15 cellular contexts compared by ENCODE assay signal in the genomic region with DNA sequence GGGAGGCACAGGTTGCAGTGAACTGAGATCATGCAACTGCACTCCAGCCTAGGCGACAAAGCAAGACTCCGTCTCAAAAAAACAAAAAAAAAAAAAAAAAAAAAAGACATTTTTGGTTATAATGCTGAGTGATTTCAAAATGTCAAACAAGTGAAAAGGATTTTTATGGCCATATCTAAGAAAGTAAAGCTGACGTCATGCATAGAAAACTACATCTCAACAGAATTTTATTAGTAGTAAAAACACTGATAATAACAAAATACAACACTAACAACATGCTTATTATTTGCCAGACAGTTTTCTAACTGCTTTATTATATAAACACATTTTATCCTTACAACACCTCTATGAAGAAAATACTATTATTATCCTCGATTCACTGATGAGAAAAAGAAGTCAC.
A peak's percentile ranks its signal among the peaks of the same experiment; 100 is the strongest.
DNase-seq lines count a peak whose midpoint lies in the region; ATAC-seq and TF ChIP-seq lines count a peak whose summit lies in the region.
"Had no signal": no experiment of that assay in that cellular context is flagged by ENCODE, and none has a peak within 500 bp of the region (broad histone marks: within the 10 kb centered on the region; RNA-seq: fewer than 3 reads in every experiment).

No MANE protein-coding gene starts in this region.

- no peak for TF ChIP-seq RAD21 in SK-N-SH (IDR thresholded peaks at IDR 0.05; ENCODE audit: low read length)

- H3K9me2 ChIP-seq in SK-N-SH = no peaks in the 10 kb centered on the region

- H3K4me1 ChIP-seq in SK-N-SH (ENCODE audit: control insufficient read depth in 1 of 2, insufficient read depth in 2 of 2, low read depth in 1 of 2, low read length in 1 of 2) (no peaks in the 10 kb centered on the region; a peak in 1 of 4 replicates), BLaER1 (peaks cover 76% of the 10 kb centered on the region), HEK293 (ENCODE audit: control insufficient read depth, insufficient read depth, low read length) (no peaks in the 10 kb centered on the region)
- H3K4me1 ChIP-seq: A549, Caco-2 had no signal

- no peak for TF ChIP-seq EP300 in SK-N-SH (IDR thresholded peaks at IDR 0.05; ENCODE audit: borderline replicate concordance in 1 of 2, low read depth in 1 of 2, low read length in 1 of 2)

- POLR2A ChIA-PET in SK-N-SH (lab: Yijun Ruan, JAX) (no interaction called here), HEK293 (lab: Yijun Ruan, JAX) (no interaction called here)

- H3K36me3 ChIP-seq in SK-N-SH (replicated peaks in 1 of 2; ENCODE audit: control insufficient read depth in 1 of 2, insufficient read depth in 2 of 2, low read length in 1 of 2) (no peaks in the 10 kb centered on the region), BLaER1 (no peaks in the 10 kb centered on the region), HEK293 (ENCODE audit: control insufficient read depth in 2 of 2, insufficient read depth in 1 of 2, low read length in 2 of 2) (no peaks in the 10 kb centered on the region)

- H3K4me3 ChIP-seq in SK-N-SH (ENCODE audit: low read depth in 2 of 2, low read length in 1 of 2) = no peak overlapping the region
- no peak overlapping the region for H3K4me3 ChIP-seq in BLaER1
- H3K4me3 ChIP-seq in HEK293 (ENCODE audit: low read depth, low read length) = no peak overlapping the region
- H3K4me3 ChIP-seq: A549 had no signal

- 64% methylated on average over 4 of the region's 4 CpGs for WGBS in SK-N-SH (ENCODE audit: low lambda C conversion rate)

- H3K4me2 ChIP-seq in SK-N-SH (no peak overlapping the region), BLaER1 (peak overlapping the region; percentile 74)
- H3K4me2 ChIP-seq: A549 had no signal

- DNase-seq in SK-N-SH (no peak), pons (ENCODE audit: low spot score) (no peak)
- DNase-seq: AML-193; Caco-2; Calu3; CD4-positive, alpha-beta T cell; CD8-positive, alpha-beta T cell; DMS79 treated with DMSO at 0.1 percent for 48 hours; GF-D8 had no signal

- peak overlapping the region; percentile 60; the same call in 1 of the 2 replicates for H2AFZ ChIP-seq in SK-N-SH (ENCODE audit: low read depth)

- H3K9me3 ChIP-seq in SK-N-SH (no peaks in the 10 kb centered on the region), BLaER1 (peaks cover 31% of the 10 kb centered on the region), HEK293 (ENCODE audit: control insufficient read depth, insufficient read depth, low read depth, low read length) (no peaks in the 10 kb centered on the region)
- H3K9me3 ChIP-seq: A549, Caco-2 had no signal

- ATAC-seq in SK-N-SH treated with all-trans-retinoic acid at 6 μM for 48 hours = no peak
- ATAC-seq: A549; CD8-positive, alpha-beta T cell had no signal

- TF ChIP-seq CTCF in SK-N-SH (IDR thresholded peaks at IDR 0.05) (no peak), HEK293 (tag by site-specific recombination; IDR thresholded peaks at IDR 0.05) (no peak)

- H3K9ac ChIP-seq in SK-N-SH (no peak overlapping the region), BLaER1 (peak overlapping the region; percentile 42; the same call in 1 of the 2 replicates)

- H4K20me1 ChIP-seq in SK-N-SH (ENCODE audit: insufficient read depth) (no peaks in the 10 kb centered on the region), BLaER1 (no peaks in the 10 kb centered on the region)

- no peaks in the 10 kb centered on the region for H3K27me3 ChIP-seq in SK-N-SH (ENCODE audit: insufficient read depth)
- no peaks in the 10 kb centered on the region for H3K27me3 ChIP-seq in BLaER1

- no peaks in the 10 kb centered on the region for H3F3A ChIP-seq in SK-N-SH (replicated peaks; ENCODE audit: insufficient read depth)

- H3K27ac ChIP-seq in SK-N-SH (ENCODE audit: low read depth in 2 of 2, low read length in 1 of 2) (no peak overlapping the region), BLaER1 (peak overlapping the region; percentile 95), HEK293 (ENCODE audit: extremely low read depth, low read depth, low read length) (no peak overlapping the region)
- H3K27ac ChIP-seq: 22Rv1, A549, C4-2B had no signal

- CTCF ChIA-PET in SK-N-SH (lab: Yijun Ruan, JAX) (no interaction called here), HEK293 (lab: Yijun Ruan, JAX) (no interaction called here)

- no peaks in the 10 kb centered on the region for H3K79me2 ChIP-seq in SK-N-SH (ENCODE audit: insufficient read depth)

TF ChIP-seq in SK-N-SH, 30 proteins besides CTCF, POLR2A, EP300 and RAD21:
- TF ChIP-seq RFX5 (IDR thresholded peaks at IDR 0.05; ENCODE audit: low read length) (no peak), SMC3 (IDR thresholded peaks at IDR 0.05; ENCODE audit: low read depth, low read length) (no peak), NFIC (IDR thresholded peaks at IDR 0.05; ENCODE audit: borderline replicate concordance) (no peak), GATA2 (CRISPR knock-in tag; IDR thresholded peaks at IDR 0.05) (no peak)

TF ChIP-seq in SK-N-SH treated with all-trans-retinoic acid at 6 μM for 48 hours, 23 proteins besides CTCF, POLR2A, EP300 and RAD21 (continues in another document):
- TF ChIP-seq, protein P1, sequence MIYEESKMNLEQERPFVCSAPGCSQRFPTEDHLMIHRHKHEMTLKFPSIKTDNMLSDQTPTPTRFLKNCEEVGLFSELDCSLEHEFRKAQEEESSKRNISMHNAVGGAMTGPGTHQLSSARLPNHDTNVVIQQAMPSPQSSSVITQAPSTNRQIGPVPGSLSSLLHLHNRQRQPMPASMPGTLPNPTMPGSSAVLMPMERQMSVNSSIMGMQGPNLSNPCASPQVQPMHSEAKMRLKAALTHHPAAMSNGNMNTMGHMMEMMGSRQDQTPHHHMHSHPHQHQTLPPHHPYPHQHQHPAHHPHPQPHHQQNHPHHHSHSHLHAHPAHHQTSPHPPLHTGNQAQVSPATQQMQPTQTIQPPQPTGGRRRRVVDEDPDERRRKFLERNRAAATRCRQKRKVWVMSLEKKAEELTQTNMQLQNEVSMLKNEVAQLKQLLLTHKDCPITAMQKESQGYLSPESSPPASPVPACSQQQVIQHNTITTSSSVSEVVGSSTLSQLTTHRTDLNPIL (CRISPR knock-in tag; IDR thresholded peaks at IDR 0.05; ENCODE audit: low read depth) = no peak
- TF ChIP-seq, protein P2, sequence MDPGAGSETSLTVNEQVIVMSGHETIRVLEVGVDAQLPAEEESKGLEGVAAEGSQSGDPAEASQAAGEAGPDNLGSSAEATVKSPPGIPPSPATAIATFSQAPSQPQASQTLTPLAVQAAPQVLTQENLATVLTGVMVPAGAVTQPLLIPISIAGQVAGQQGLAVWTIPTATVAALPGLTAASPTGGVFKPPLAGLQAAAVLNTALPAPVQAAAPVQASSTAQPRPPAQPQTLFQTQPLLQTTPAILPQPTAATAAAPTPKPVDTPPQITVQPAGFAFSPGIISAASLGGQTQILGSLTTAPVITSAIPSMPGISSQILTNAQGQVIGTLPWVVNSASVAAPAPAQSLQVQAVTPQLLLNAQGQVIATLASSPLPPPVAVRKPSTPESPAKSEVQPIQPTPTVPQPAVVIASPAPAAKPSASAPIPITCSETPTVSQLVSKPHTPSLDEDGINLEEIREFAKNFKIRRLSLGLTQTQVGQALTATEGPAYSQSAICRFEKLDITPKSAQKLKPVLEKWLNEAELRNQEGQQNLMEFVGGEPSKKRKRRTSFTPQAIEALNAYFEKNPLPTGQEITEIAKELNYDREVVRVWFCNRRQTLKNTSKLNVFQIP (CRISPR knock-in tag; IDR thresholded peaks at IDR 0.05; ENCODE audit: borderline replicate concordance, low read depth) = no peak
- TF ChIP-seq SNAI2 (CRISPR knock-in tag; IDR thresholded peaks at IDR 0.05) (no peak), GLIS3 (CRISPR knock-in tag; IDR thresholded peaks at IDR 0.05) (no peak), ESRRG (CRISPR knock-in tag; IDR thresholded peaks at IDR 0.05) (no peak)

TF ChIP-seq in HEK293, 187 proteins besides CTCF, POLR2A, EP300 and RAD21:
- TF ChIP-seq GLIS1 (tag by site-specific recombination; IDR thresholded peaks at IDR 0.05) = no peak
- TF ChIP-seq, protein P3, sequence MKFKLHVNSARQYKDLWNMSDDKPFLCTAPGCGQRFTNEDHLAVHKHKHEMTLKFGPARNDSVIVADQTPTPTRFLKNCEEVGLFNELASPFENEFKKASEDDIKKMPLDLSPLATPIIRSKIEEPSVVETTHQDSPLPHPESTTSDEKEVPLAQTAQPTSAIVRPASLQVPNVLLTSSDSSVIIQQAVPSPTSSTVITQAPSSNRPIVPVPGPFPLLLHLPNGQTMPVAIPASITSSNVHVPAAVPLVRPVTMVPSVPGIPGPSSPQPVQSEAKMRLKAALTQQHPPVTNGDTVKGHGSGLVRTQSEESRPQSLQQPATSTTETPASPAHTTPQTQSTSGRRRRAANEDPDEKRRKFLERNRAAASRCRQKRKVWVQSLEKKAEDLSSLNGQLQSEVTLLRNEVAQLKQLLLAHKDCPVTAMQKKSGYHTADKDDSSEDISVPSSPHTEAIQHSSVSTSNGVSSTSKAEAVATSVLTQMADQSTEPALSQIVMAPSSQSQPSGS (tag by site-specific recombination; IDR thresholded peaks at IDR 0.05; ENCODE audit: low read depth) = peak; percentile 40
- TF ChIP-seq ZNF266 (tag by site-specific recombination; IDR thresholded peaks at IDR 0.05; ENCODE audit: low read depth) = no peak
- no peak for TF ChIP-seq ZBTB7A (tag by site-specific recombination; IDR thresholded peaks at IDR 0.05; ENCODE audit: low read depth)
- TF ChIP-seq ZNF548 (tag by site-specific recombination; IDR thresholded peaks at IDR 0.05) = no peak
